ENCODE assay signal across 21 cellular contexts in genomic region chrX:103999234-103999633, GRCh38.
DNase-seq lines count a peak whose midpoint lies in the region; ATAC-seq and TF ChIP-seq lines count a peak whose summit lies in the region.
"Had no signal": no experiment of that assay in that cellular context is flagged by ENCODE, and none has a peak within 500 bp of the region (broad histone marks: within the 10 kb centered on the region; RNA-seq: fewer than 3 reads in every experiment).

No MANE protein-coding gene starts in this region.

- H3K79me2 ChIP-seq in MM.1S (ENCODE audit: low read length) = no peaks in the 10 kb centered on the region

- H3K27me3 ChIP-seq in MM.1S (replicated peaks; ENCODE audit: insufficient read depth, low read length) = no peaks in the 10 kb centered on the region
- H3K27me3 ChIP-seq: gastrocnemius medialis, right lobe of liver had no signal

- H3K36me3 ChIP-seq in MM.1S (replicated peaks; ENCODE audit: insufficient read depth, low read length) = no peaks in the 10 kb centered on the region
- H3K36me3 ChIP-seq: adrenal gland, gastrocnemius medialis, right lobe of liver, thoracic aorta had no signal

- H4K20me1 ChIP-seq in MM.1S (ENCODE audit: insufficient read depth, low read length) = no peaks in the 10 kb centered on the region

- H3F3A ChIP-seq in MM.1S (ENCODE audit: insufficient read depth, low read length) = no peaks in the 10 kb centered on the region

- no peak overlapping the region for H3K4me3 ChIP-seq in MM.1S (ENCODE audit: low read length)
- H3K4me3 ChIP-seq: adrenal gland, gastrocnemius medialis, K562, right lobe of liver, thoracic aorta had no signal

- peak; percentile 80 for ATAC-seq in GM19023 (IDR thresholded peaks at IDR 0.05; ENCODE audit: unreplicated experiment)
- peak; percentile 95 for ATAC-seq in GM21619 (IDR thresholded peaks at IDR 0.05; ENCODE audit: unreplicated experiment)
- ATAC-seq in HG02981 (IDR thresholded peaks at IDR 0.05; ENCODE audit: unreplicated experiment) = peak; percentile 93
- ATAC-seq: activated T-cell treated with anti-CD3 and anti-CD28 coated beads, Interleukin-2, amount 50 U/mL, for 72 hours; gastrocnemius medialis; K562; right lobe of liver; SK-N-SH treated with all-trans-retinoic acid at 6 μM for 48 hours had no signal

- 0 out of 2 replicates have a peak, but pooled peaks cover 6% of the 10 kb centered on the region for H3K4me1 ChIP-seq in MM.1S (ENCODE audit: low read length)
- H3K4me1 ChIP-seq: adrenal gland, gastrocnemius medialis, right lobe of liver had no signal

- H3K27ac ChIP-seq in MM.1S (ENCODE audit: low read length) = no peak overlapping the region
- H3K27ac ChIP-seq: adrenal gland, gastrocnemius medialis, right lobe of liver, thoracic aorta had no signal

- H3K4me2 ChIP-seq in MM.1S (ENCODE audit: low read depth, low read length) = peak overlapping the region; percentile 6; the same call in 1 of the 2 replicates

- DNase-seq in MM.1S (peak; percentile 40), DMS79 (lab: John Stamatoyannopoulos, UW) (no peak), SW 1271 (lab: John Stamatoyannopoulos, UW) (no peak), HUDEP-2 (lab: John Stamatoyannopoulos, UW; ENCODE audit: unreplicated experiment in 76 of 76) (no peak), amygdala (lab: John Stamatoyannopoulos, UW) (no peak)
- DNase-seq: activated CD4-positive, alpha-beta memory T cell treated with anti-CD3 and anti-CD28 coated beads for 36 hours; activated T-cell treated with anti-CD3 and anti-CD28 coated beads, Interleukin-2, amount 50 U/mL, for 72 hours; adrenal gland; AML-193; gastrocnemius medialis; mammary epithelial cell; NCI-H1417 treated with DMSO at 0.1 percent for 48 hours; OCI-M1; right lobe of liver; stimulated activated CD8-positive, alpha-beta memory T cell treated with anti-CD3 and anti-CD28 coated beads, Interleukin-4, amount 100 ng/mL, for 48 hours had no signal

- no peak overlapping the region for H2AFZ ChIP-seq in MM.1S (ENCODE audit: low read length)

- no peak overlapping the region for H3K9ac ChIP-seq in MM.1S (ENCODE audit: low read length)

- H3K9me2 ChIP-seq in MM.1S (replicated peaks; ENCODE audit: insufficient read depth, low read length) = no peaks in the 10 kb centered on the region

- peak; percentile 6; the same call in 1 of the 2 replicates for TF ChIP-seq CTCF in MM.1S (IDR thresholded peaks at IDR 0.05; ENCODE audit: low read length)

- no peaks in the 10 kb centered on the region for H3K9me3 ChIP-seq in MM.1S (replicated peaks; ENCODE audit: insufficient read depth, low read length)
- H3K9me3 ChIP-seq: adrenal gland, gastrocnemius medialis, right lobe of liver, thoracic aorta had no signal
